In genomic region chr13:98462946-98463345, GRCh38 we compare ENCODE assay signal across 20 cellular contexts.
DNase-seq lines count a peak whose midpoint lies in the region; ATAC-seq and TF ChIP-seq lines count a peak whose summit lies in the region.
"Had no signal": no experiment of that assay in that cellular context is flagged by ENCODE, and none has a peak within 500 bp of the region (broad histone marks: within the 10 kb centered on the region; RNA-seq: fewer than 3 reads in every experiment).

No MANE protein-coding gene starts in this region.

- no peak for TF ChIP-seq CTCF in H9 (conservative IDR thresholded peaks at IDR 0.05)
- no peak for TF ChIP-seq CTCF in osteocyte (IDR thresholded peaks at IDR 0.05)
- TF ChIP-seq CTCF in PC-3 (conservative IDR thresholded peaks at IDR 0.05; ENCODE audit: low read depth, low read length) = no peak

- no TSS peak for BruUV-seq in PC-3 (replicated peaks; lab: Mats Ljungman, UMichigan)

- H3K14ac ChIP-seq in H9 (ENCODE audit: insufficient read depth, low read length) = 0 out of 2 replicates have a peak overlapping the region, but pooled peaks have one; percentile 6

- H3K4me3 Mint-ChIP-seq in T-helper 1 cell treated with Interleukin-12 subunit alpha and Interleukin-12 subunit beta and Interleukin-4 antibody, amounts not matched to agents 30 μg/mL and 1 μg/mL, for 36 hours = no peak overlapping the region
- H3K4me3 Mint-ChIP-seq in H9 (no peak overlapping the region), osteocyte (ENCODE audit: unreplicated experiment) (no peak overlapping the region)
- no peak overlapping the region for H3K4me3 Mint-ChIP-seq in central memory CD8-positive, alpha-beta T cell

- H2AK5ac ChIP-seq in H9 (ENCODE audit: insufficient read length, low read length) = no peak overlapping the region

- POLR2A ChIA-PET in PC-3 (lab: Charles Lee; ENCODE audit: unreplicated experiment) = no interaction called here

- H2AFZ ChIP-seq in H9 (ENCODE audit: low read length) (no peak overlapping the region), PC-3 (ENCODE audit: low read length) (no peak overlapping the region)

- H2BK15ac ChIP-seq in H9 (ENCODE audit: low read depth, low read length) = no peak overlapping the region

- peaks cover 33% of the 10 kb centered on the region for H3K36me3 Mint-ChIP-seq in T-helper 1 cell treated with Interleukin-12 subunit alpha and Interleukin-12 subunit beta and Interleukin-4 antibody, amounts not matched to agents 30 μg/mL and 1 μg/mL, for 36 hours (ENCODE audit: low read depth)
- H3K36me3 Mint-ChIP-seq in H9 (ENCODE audit: insufficient read depth in 1 of 3, low read depth in 3 of 3) = peaks cover 46 to 68% (median 67%) of the 10 kb centered on the region in 3 experiments
- peaks cover 51% of the 10 kb centered on the region for H3K36me3 Mint-ChIP-seq in central memory CD8-positive, alpha-beta T cell (ENCODE audit: insufficient read depth)
- H3K36me3 Mint-ChIP-seq in osteocyte (ENCODE audit: unreplicated experiment) = peaks cover 56% of the 10 kb centered on the region

- H3K27me3 ChIP-seq in H9 (ENCODE audit: insufficient read depth, low read length) (no peaks in the 10 kb centered on the region), PC-3 (ENCODE audit: low read length) (no peaks in the 10 kb centered on the region)
- H3K27me3 ChIP-seq: esophagus muscularis mucosa, tibial nerve had no signal

- no peaks in the 10 kb centered on the region; the same call in 1 of the 2 replicates for H3K79me2 ChIP-seq in H9 (ENCODE audit: insufficient read depth, low read length)
- H3K79me2 ChIP-seq in PC-3 (ENCODE audit: low read length) = no peaks in the 10 kb centered on the region

- DNase-seq in T-helper 1 cell (no peak), H9 (no peak), osteocyte (ENCODE audit: extremely low spot score, unreplicated experiment) (no peak), NCI-H187 (lab: John Stamatoyannopoulos, UW) (no peak), PC-3 (no peak), NCI-H2081 (lab: John Stamatoyannopoulos, UW) (no peak)
- DNase-seq in central memory CD8-positive, alpha-beta T cell (ENCODE audit: low spot score in 2 of 2) = no peak
- DNase-seq: activated CD4-positive, alpha-beta T cell treated with anti-CD3 and anti-CD28 coated beads, Interleukin-2, amount 50 U/mL, for 1 hour; DND-41; midbrain; MM.1S; NCI-H2029 treated with DMSO at 0.1 percent for 48 hours; SK-N-SH; stimulated activated CD4-positive, alpha-beta T cell treated with anti-CD3 and anti-CD28 coated beads, Interleukin-4, amount 100 ng/mL, for 1 hour; stimulated activated CD8-positive, alpha-beta memory T cell treated with anti-CD3 and anti-CD28 coated beads, Interleukin-4, amount 100 ng/mL, for 48 hours had no signal

- no peak overlapping the region for H4K8ac ChIP-seq in H9 (replicated peaks; ENCODE audit: insufficient read length, low read depth, low read length)

- ATAC-seq in central memory CD8-positive, alpha-beta T cell (replicated peaks; ENCODE audit: extremely low read depth, poor library complexity, severe bottlenecking) = no peak
- ATAC-seq in PC-3 = no peak

- no peaks in the 10 kb centered on the region for H3K23me2 ChIP-seq in H9 (ENCODE audit: insufficient read length, low read depth, low read length, poor library complexity, severe bottlenecking)

- no peaks in the 10 kb centered on the region for H3K9me2 ChIP-seq in PC-3 (replicated peaks; ENCODE audit: low read length)
- H3K9me2 ChIP-seq: SK-N-SH had no signal

- CTCF ChIA-PET in PC-3 (lab: Charles Lee) = no interaction called here

- H3K9ac ChIP-seq in H9 (ENCODE audit: extremely low read depth, insufficient read length, low read length) = no peak overlapping the region
- H3K9ac ChIP-seq in PC-3 (ENCODE audit: low read length) = no peak overlapping the region
- H3K9ac ChIP-seq: SK-N-SH had no signal

- no peak overlapping the region for H3K18ac ChIP-seq in H9 (ENCODE audit: insufficient read length, low read depth, low read length)

- no peak overlapping the region for H4K5ac ChIP-seq in H9 (ENCODE audit: insufficient read length, low read depth, low read length)

- peak overlapping the region; percentile 35 for H3K27ac Mint-ChIP-seq in T-helper 1 cell treated with Interleukin-12 subunit alpha and Interleukin-12 subunit beta and Interleukin-4 antibody, amounts not matched to agents 30 μg/mL and 1 μg/mL, for 36 hours
- H3K27ac Mint-ChIP-seq in H9 = peak overlapping the region; percentile 34 to 72 (median 69); a peak in 6 of 7 replicates
- H3K27ac Mint-ChIP-seq in central memory CD8-positive, alpha-beta T cell (ENCODE audit: low read depth) = peak overlapping the region; percentile 77
- H3K27ac Mint-ChIP-seq in osteocyte (ENCODE audit: unreplicated experiment) = peak overlapping the region; percentile 7

- H3K4me3 ChIP-seq in PC-3 (ENCODE audit: low read length) = no peak overlapping the region
- H3K4me3 ChIP-seq: esophagus muscularis mucosa, tibial nerve had no signal

- H3K4me1 ChIP-seq in H9 (ENCODE audit: insufficient read depth, low read length) (0 out of 2 replicates have a peak, but pooled peaks cover 3% of the 10 kb centered on the region), PC-3 (ENCODE audit: insufficient read depth, low read length) (no peaks in the 10 kb centered on the region)

- H3K4me1 Mint-ChIP-seq in T-helper 1 cell treated with Interleukin-12 subunit alpha and Interleukin-12 subunit beta and Interleukin-4 antibody, amounts not matched to agents 30 μg/mL and 1 μg/mL, for 36 hours (ENCODE audit: low read depth) = peaks cover 17% of the 10 kb centered on the region
- H3K4me1 Mint-ChIP-seq in H9 (peaks cover 16 to 27% of the 10 kb centered on the region in 2 experiments), osteocyte (ENCODE audit: unreplicated experiment) (peaks cover 26% of the 10 kb centered on the region)
- peaks cover 24% of the 10 kb centered on the region for H3K4me1 Mint-ChIP-seq in central memory CD8-positive, alpha-beta T cell

- H3K9me3 Mint-ChIP-seq in T-helper 1 cell treated with Interleukin-12 subunit alpha and Interleukin-12 subunit beta and Interleukin-4 antibody, amounts not matched to agents 30 μg/mL and 1 μg/mL, for 36 hours = no peaks in the 10 kb centered on the region
- H3K9me3 Mint-ChIP-seq in H9 (no peaks in the 10 kb centered on the region), osteocyte (ENCODE audit: unreplicated experiment) (no peaks in the 10 kb centered on the region)
- H3K9me3 Mint-ChIP-seq in central memory CD8-positive, alpha-beta T cell = no peaks in the 10 kb centered on the region

- H3K27ac ChIP-seq in H9 (ENCODE audit: insufficient read length, low read depth, low read length) = no peak overlapping the region
- no peak overlapping the region for H3K27ac ChIP-seq in PC-3 (ENCODE audit: low read length)
- H3K27ac ChIP-seq: 22Rv1, C4-2B, esophagus muscularis mucosa, tibial nerve had no signal

- H2BK120ac ChIP-seq in H9 (ENCODE audit: low read depth, low read length, poor library complexity, severe bottlenecking) = no peak overlapping the region

- H3K27me3 Mint-ChIP-seq in T-helper 1 cell treated with Interleukin-12 subunit alpha and Interleukin-12 subunit beta and Interleukin-4 antibody, amounts not matched to agents 30 μg/mL and 1 μg/mL, for 36 hours (ENCODE audit: low read depth) = no peaks in the 10 kb centered on the region
- no peaks in the 10 kb centered on the region for H3K27me3 Mint-ChIP-seq in H9 (ENCODE audit: low read depth)
- H3K27me3 Mint-ChIP-seq in central memory CD8-positive, alpha-beta T cell = no peaks in the 10 kb centered on the region
- no peaks in the 10 kb centered on the region for H3K27me3 Mint-ChIP-seq in osteocyte (ENCODE audit: unreplicated experiment)

- WGBS in H9 (ENCODE audit: extremely low coverage, insufficient read length, low lambda C conversion rate) = no CpG with 5 or more reads among the region's 8 CpGs

- H4K20me1 ChIP-seq in H9 (ENCODE audit: control insufficient read depth, insufficient read depth, insufficient read length) = no peaks in the 10 kb centered on the region
- H4K20me1 ChIP-seq in PC-3 (ENCODE audit: low read length) = no peaks in the 10 kb centered on the region

- H3F3A ChIP-seq in PC-3 (ENCODE audit: low read length, unreplicated experiment) = no peaks in the 10 kb centered on the region

- peaks cover 13% of the 10 kb centered on the region for H3K36me3 ChIP-seq in PC-3 (ENCODE audit: low read depth, low read length)

- no peak overlapping the region for H4K91ac ChIP-seq in H9 (ENCODE audit: insufficient read length, low read depth, low read length)

- no peak overlapping the region for H3K56ac ChIP-seq in H9 (ENCODE audit: insufficient read length, low read depth, low read length)

- no peak overlapping the region for H3K23ac ChIP-seq in H9 (ENCODE audit: insufficient read length, low read depth, low read length)

- H3K4me2 ChIP-seq in H9 (ENCODE audit: insufficient read depth, insufficient read length, low read length) (no peak overlapping the region), PC-3 (ENCODE audit: low read length) (no peak overlapping the region)
- H3K4me2 ChIP-seq: SK-N-SH had no signal

- no peak overlapping the region for H3K4ac ChIP-seq in H9 (ENCODE audit: low read depth, low read length)

- intact Hi-C loops in PC-3 (cut with micrococcal nuclease) = no loop called here

- H3K9me3 ChIP-seq in H9 (ENCODE audit: control insufficient read depth, low read depth, low read length) (no peaks in the 10 kb centered on the region), PC-3 (ENCODE audit: low read length) (no peaks in the 10 kb centered on the region)
- H3K9me3 ChIP-seq: esophagus muscularis mucosa, SK-N-SH, tibial nerve had no signal

- no peak overlapping the region for H3T11ph ChIP-seq in H9 (ENCODE audit: low read length)

- H3K79me1 ChIP-seq in H9 (ENCODE audit: insufficient read depth, low read depth, low read length, poor library complexity, severe bottlenecking) = peaks cover 2% of the 10 kb centered on the region

- H2BK20ac ChIP-seq in H9 (ENCODE audit: low read depth, low read length, poor library complexity, severe bottlenecking) = no peak overlapping the region

- H2BK12ac ChIP-seq in H9 (ENCODE audit: insufficient read length, low read depth, low read length) = no peak overlapping the region

- no peak overlapping the region for H2BK5ac ChIP-seq in H9 (ENCODE audit: insufficient read length, low read length)

Comparison
In these comparisons a context has a peak if more than half of its experiments do, and no peak if none do; other contexts are left out.
1. H3K27ac Mint-ChIP-seq: peak in every context shown above with its lines; median percentile 77 in central memory CD8-positive, alpha-beta T cell; 69 in H9; 35 in T-helper 1 cell treated with Interleukin-12 subunit alpha and Interleukin-12 subunit beta and Interleukin-4 antibody, amounts not matched to agents 30 μg/mL and 1 μg/mL, for 36 hours; 7 in osteocyte.